18 cellular contexts compared by ENCODE assay signal in genomic region chr20:31806564-31807355, GRCh38. TPM values are rescaled to one million over a fixed set of nuclear protein-coding genes. Genes with fewer than 3 reads are reported as not detected.
A peak's percentile ranks its signal among the peaks of the same experiment; 100 is the strongest.
DNase-seq lines count a peak whose midpoint lies in the region; ATAC-seq and TF ChIP-seq lines count a peak whose summit lies in the region.
"Had no signal": no experiment of that assay in that cellular context is flagged by ENCODE, and none has a peak within 500 bp of the region (broad histone marks: within the 10 kb centered on the region; RNA-seq: fewer than 3 reads in every experiment).

No MANE protein-coding gene starts in this region.

- H3K4me1 Mint-ChIP-seq in osteocyte (ENCODE audit: unreplicated experiment), result peaks cover 66% of the 10 kb centered on the region

- H3K27ac ChIP-seq in testis, result no peak overlapping the region
- no peak overlapping the region for H3K27ac ChIP-seq in foreskin keratinocyte
- H3K27ac ChIP-seq: SK-N-MC, skin epidermis had no signal

- H3K9me3 ChIP-seq in testis (no peaks in the 10 kb centered on the region), mucosa of descending colon (no peaks in the 10 kb centered on the region)

- no peak for TF ChIP-seq POLR2A in testis (IDR thresholded peaks at IDR 0.05)

- intact Hi-C loops in testis (cut with DNase I; ENCODE audit: low total_unique reads), result no loop called here
- intact Hi-C loops in mucosa of descending colon (cut with DNase I, micrococcal nuclease), result no loop called here

- no peaks in the 10 kb centered on the region for H3K27me3 Mint-ChIP-seq in osteocyte (ENCODE audit: unreplicated experiment)
- H3K27me3 Mint-ChIP-seq: activated B cell treated with CpG ODN at 0.5 μM for 24 hours; activated naive CD4-positive, alpha-beta T cell treated with anti-CD3 and anti-CD28 coated beads, Interleukin-2, amount 50 U/mL, for 24 hours; stimulated activated memory B cell treated with anti-CD40 and anti-IgM and Interleukin-4, amounts not matched to agents 10 μg/mL and 1 μg/mL and 100 μg/mL, for 72 hours had no signal

- no peaks in the 10 kb centered on the region for H3K9me3 Mint-ChIP-seq in osteocyte (ENCODE audit: unreplicated experiment)
- H3K9me3 Mint-ChIP-seq: activated B cell treated with CpG ODN at 0.5 μM for 24 hours; activated naive CD4-positive, alpha-beta T cell treated with anti-CD3 and anti-CD28 coated beads, Interleukin-2, amount 50 U/mL, for 24 hours; stimulated activated memory B cell treated with anti-CD40 and anti-IgM and Interleukin-4, amounts not matched to agents 10 μg/mL and 1 μg/mL and 100 μg/mL, for 72 hours had no signal

- H3K36me3 ChIP-seq in testis (ENCODE audit: low read depth, missing control alignments), result no peaks in the 10 kb centered on the region
- no peaks in the 10 kb centered on the region for H3K36me3 ChIP-seq in mucosa of descending colon (ENCODE audit: low read depth)

- in situ Hi-C loops in astrocyte of the spinal cord (cut with HindIII; ENCODE audit: low sequenced_read_pairs), result no loop called here

- DNase-seq in DMS 273 treated with DMSO at 0.1 percent for 48 hours (lab: John Stamatoyannopoulos, UW) (peak; percentile 12), Kasumi-1 (lab: John Stamatoyannopoulos, UW) (peak; percentile 53 to 56), astrocyte of the spinal cord (ENCODE audit: low read depth, low spot score) (peak; percentile 21), osteocyte (ENCODE audit: extremely low spot score, unreplicated experiment) (no peak), NCI-H2171 (lab: John Stamatoyannopoulos, UW) (no peak), testis (no peak), mucosa of descending colon (no peak), foreskin keratinocyte (no peak)
- DNase-seq: activated B cell treated with CpG ODN at 0.5 μM for 24 hours, AML-193, caudate nucleus, mesendoderm, NCI-H1105, NCI-H345 had no signal

- WGBS in testis, 2 donors, result 75 to 78% methylated on average over 8 of the region's 8 CpGs

- peaks cover 6% of the 10 kb centered on the region for H3K36me3 Mint-ChIP-seq in osteocyte (ENCODE audit: unreplicated experiment)
- H3K36me3 Mint-ChIP-seq: activated naive CD4-positive, alpha-beta T cell treated with anti-CD3 and anti-CD28 coated beads, Interleukin-2, amount 50 U/mL, for 24 hours; stimulated activated memory B cell treated with anti-CD40 and anti-IgM and Interleukin-4, amounts not matched to agents 10 μg/mL and 1 μg/mL and 100 μg/mL, for 72 hours had no signal

- ATAC-seq in mucosa of descending colon, result no peak
- no peak for ATAC-seq in foreskin keratinocyte
- ATAC-seq: stimulated activated memory B cell treated with anti-CD40 and anti-IgM and Interleukin-4, amounts not matched to agents 10 μg/mL and 1 μg/mL and 100 μg/mL, for 72 hours had no signal

- TF ChIP-seq CTCF in astrocyte of the spinal cord (IDR thresholded peaks at IDR 0.05; ENCODE audit: low read depth, low read length), result no peak
- no peak for TF ChIP-seq CTCF in osteocyte (IDR thresholded peaks at IDR 0.05)
- TF ChIP-seq CTCF in testis (IDR thresholded peaks at IDR 0.05), result no peak
- no peak for TF ChIP-seq CTCF in mucosa of descending colon (IDR thresholded peaks at IDR 0.05)
- no peak for TF ChIP-seq CTCF in foreskin keratinocyte (conservative IDR thresholded peaks at IDR 0.05)

- H3K4me3 Mint-ChIP-seq in osteocyte (ENCODE audit: unreplicated experiment), result no peak overlapping the region
- H3K4me3 Mint-ChIP-seq: activated B cell treated with CpG ODN at 0.5 μM for 24 hours; activated naive CD4-positive, alpha-beta T cell treated with anti-CD3 and anti-CD28 coated beads, Interleukin-2, amount 50 U/mL, for 24 hours; stimulated activated memory B cell treated with anti-CD40 and anti-IgM and Interleukin-4, amounts not matched to agents 10 μg/mL and 1 μg/mL and 100 μg/mL, for 72 hours had no signal

- no peak overlapping the region for H3K4me3 ChIP-seq in astrocyte of the spinal cord (ENCODE audit: low read depth, low read length)
- no peak overlapping the region for H3K4me3 ChIP-seq in testis
- H3K4me3 ChIP-seq in mucosa of descending colon, result no peak overlapping the region
- H3K4me3 ChIP-seq: SK-N-MC, skin epidermis had no signal

- H3K4me1 ChIP-seq in testis (peaks cover 2% of the 10 kb centered on the region), mucosa of descending colon (ENCODE audit: low read depth) (no peaks in the 10 kb centered on the region), foreskin keratinocyte (no peaks in the 10 kb centered on the region)

- no peaks in the 10 kb centered on the region for H3K27me3 ChIP-seq in testis
- no peaks in the 10 kb centered on the region for H3K27me3 ChIP-seq in foreskin keratinocyte

- H3K27ac Mint-ChIP-seq in osteocyte (ENCODE audit: unreplicated experiment), result peak overlapping the region; percentile 65
- H3K27ac Mint-ChIP-seq: activated B cell treated with CpG ODN at 0.5 μM for 24 hours; activated naive CD4-positive, alpha-beta T cell treated with anti-CD3 and anti-CD28 coated beads, Interleukin-2, amount 50 U/mL, for 24 hours; stimulated activated memory B cell treated with anti-CD40 and anti-IgM and Interleukin-4, amounts not matched to agents 10 μg/mL and 1 μg/mL and 100 μg/mL, for 72 hours had no signal

RNA-seq across cellular contexts. Expression of gene MYLK2, which starts 12.4 kb away (rescaled TPM):
- 0.10 and 0.27 TPM in 2 replicates for total RNA-seq in osteocyte
- 1 to 10 TPM; 1.2 to 1.3 TPM for total RNA-seq in testis
- 1.6 TPM for polyA plus RNA-seq in testis (ENCODE audit: insufficient read depth, low read depth, low replicate concordance)
- total RNA-seq in mucosa of descending colon, result under 1 TPM in 2 of 3 donors, not detected in 1; 0.09 to 0.31 TPM
- total RNA-seq in foreskin keratinocyte, result 0.07 TPM in 2 replicates
- 0.12 and 0.21 TPM in 2 replicates for polyA plus RNA-seq in foreskin keratinocyte
- total RNA-seq: activated B cell treated with CpG ODN at 0.5 μM for 24 hours had no signal

RNA-seq across cellular contexts. Expression of gene FOXS1, which starts 38.6 kb away (rescaled TPM):
- total RNA-seq in osteocyte (11.8 and 13.6 TPM in 2 replicates), testis (1 to 10 TPM; 4.3 to 4.4 TPM), mucosa of descending colon (under 1 TPM in 1 of 3 donors, not detected in 2; 0.60 TPM), foreskin keratinocyte (not detected in 2 replicates)
- polyA plus RNA-seq in testis (ENCODE audit: insufficient read depth, low read depth, low replicate concordance) (10.0 TPM), foreskin keratinocyte (not detected in 2 replicates)
- total RNA-seq: activated B cell treated with CpG ODN at 0.5 μM for 24 hours had no signal

Comparison
In these comparisons a context has a peak if more than half of its experiments do, and no peak if none do; other contexts are left out.
1. DNase-seq: peak in DMS 273 treated with DMSO at 0.1 percent for 48 hours (single experiment), Kasumi-1 (2 of 2) and astrocyte of the spinal cord (single experiment); none in osteocyte (single experiment), NCI-H2171 (single experiment), testis (single experiment), mucosa of descending colon (0 of 3) and foreskin keratinocyte (0 of 2).